In genomic region chr10:2476236-2476814, GRCh38 we compare ENCODE assay signal across 16 cellular contexts.
DNase-seq lines count a peak whose midpoint lies in the region; ATAC-seq and TF ChIP-seq lines count a peak whose summit lies in the region.
"Had no signal": no experiment of that assay in that cellular context is flagged by ENCODE, and none has a peak within 500 bp of the region (broad histone marks: within the 10 kb centered on the region; RNA-seq: fewer than 3 reads in every experiment).

No MANE protein-coding gene starts in this region.

- ATAC-seq in HG03097 (IDR thresholded peaks at IDR 0.05; ENCODE audit: low FRiP score, unreplicated experiment) = no peak

- H3K9me3 ChIP-seq in SK-N-SH (no peaks in the 10 kb centered on the region), mesenchymal stem cell (ENCODE audit: control insufficient read depth, low read length) (peaks cover 19% of the 10 kb centered on the region)

- H2AFZ ChIP-seq in SK-N-SH (ENCODE audit: low read depth) (no peak overlapping the region), mesenchymal stem cell (ENCODE audit: low read depth, low read length) (no peak overlapping the region)

- DNase-seq in NOMO-1 treated with DMSO at 0.1 percent for 48 hours (lab: John Stamatoyannopoulos, UW; ENCODE audit: unreplicated experiment) = peak; percentile 41
- DNase-seq in NOMO-1 treated with dmso at 0.1 percent for 144 hours (lab: John Stamatoyannopoulos, UW; ENCODE audit: unreplicated experiment) = no peak
- DNase-seq in SK-N-SH = peak; percentile 11
- DNase-seq in mesenchymal stem cell = no peak
- no peak for DNase-seq in AML-193 (lab: John Stamatoyannopoulos, UW)
- DNase-seq in HK-2 (ENCODE audit: unreplicated experiment) = no peak
- DNase-seq in NCI-H1694 treated with DMSO at 0.1 percent for 48 hours (lab: John Stamatoyannopoulos, UW) = no peak
- DNase-seq: 8988T; CD4-positive, alpha-beta T cell; DND-41; GOT3; HFFc6; KG1; NCI-H187 treated with DMSO at 0.1 percent for 48 hours; NCI-H526 had no signal

- H3K4me3 ChIP-seq in SK-N-SH (ENCODE audit: low read depth in 2 of 2, low read length in 1 of 2) = no peak overlapping the region
- peak overlapping the region in 1 of 2 experiments; percentile 19 for H3K4me3 ChIP-seq in mesenchymal stem cell (ENCODE audit: insufficient read depth in 1 of 2, low read depth in 1 of 2, low read length in 2 of 2)

- H3K4me2 ChIP-seq in SK-N-SH = no peak overlapping the region
- H3K4me2 ChIP-seq in mesenchymal stem cell (ENCODE audit: low read length, poor library complexity, severe bottlenecking) = no peak overlapping the region

- no peaks in the 10 kb centered on the region for H3F3A ChIP-seq in SK-N-SH (replicated peaks; ENCODE audit: insufficient read depth)

- H3K27me3 ChIP-seq in SK-N-SH (ENCODE audit: insufficient read depth) (no peaks in the 10 kb centered on the region), mesenchymal stem cell (ENCODE audit: control insufficient read depth in 1 of 2, insufficient read depth in 1 of 2, low read length in 2 of 2) (no peaks in the 10 kb centered on the region)

- H2BK12ac ChIP-seq in mesenchymal stem cell (ENCODE audit: low read length in 2 of 2) = no peak overlapping the region

- no peak for TF ChIP-seq EP300 in SK-N-SH (IDR thresholded peaks at IDR 0.05; ENCODE audit: borderline replicate concordance in 1 of 2, low read depth in 1 of 2, low read length in 1 of 2)

- no peak overlapping the region for H4K8ac ChIP-seq in mesenchymal stem cell (ENCODE audit: low read length)

- H3K18ac ChIP-seq in mesenchymal stem cell (ENCODE audit: low read depth in 1 of 2, low read length in 2 of 2) = no peak overlapping the region

- H2BK120ac ChIP-seq in mesenchymal stem cell (ENCODE audit: low read depth, low read length) = no peak overlapping the region

- no peaks in the 10 kb centered on the region for H3K79me1 ChIP-seq in mesenchymal stem cell (replicated peaks; ENCODE audit: low read length, poor library complexity, severe bottlenecking)

- no peaks in the 10 kb centered on the region for H4K20me1 ChIP-seq in SK-N-SH (ENCODE audit: insufficient read depth)

- no peak overlapping the region for H2BK15ac ChIP-seq in mesenchymal stem cell (ENCODE audit: low read depth, poor library complexity, severe bottlenecking)

- H4K91ac ChIP-seq in mesenchymal stem cell (ENCODE audit: low read length) = no peak overlapping the region

- H3K27ac ChIP-seq in SK-N-SH (ENCODE audit: low read depth in 2 of 2, low read length in 1 of 2) (no peak overlapping the region; a peak in 1 of 4 replicates), mesenchymal stem cell (ENCODE audit: low read length, poor library complexity, severe bottlenecking) (no peak overlapping the region)

- H3K23ac ChIP-seq in mesenchymal stem cell (ENCODE audit: low read length in 2 of 2) = no peak overlapping the region

- no peak overlapping the region for H2BK5ac ChIP-seq in mesenchymal stem cell (ENCODE audit: low read depth, low read length, poor library complexity, severe bottlenecking)

- no peak for TF ChIP-seq CTCF in SK-N-SH (IDR thresholded peaks at IDR 0.05)

- H3K36me3 ChIP-seq in SK-N-SH (replicated peaks in 1 of 2; ENCODE audit: control insufficient read depth in 1 of 2, insufficient read depth in 2 of 2, low read length in 1 of 2) = no peaks in the 10 kb centered on the region
- no peaks in the 10 kb centered on the region for H3K36me3 ChIP-seq in mesenchymal stem cell (ENCODE audit: control insufficient read depth in 1 of 2, insufficient read depth in 2 of 2, low read depth in 1 of 2, low read length in 2 of 2)

- WGBS in SK-N-SH (ENCODE audit: low lambda C conversion rate) = 13% methylated on average over 11 of the region's 14 CpGs
- 80% methylated on average over 13 of the region's 14 CpGs for WGBS in mesenchymal stem cell

- H2AK5ac ChIP-seq in mesenchymal stem cell (ENCODE audit: low read length, severe bottlenecking) = no peak overlapping the region

- peaks cover 0 to 9% of the 10 kb centered on the region in 2 experiments; a peak in 1 of 4 replicates for H3K4me1 ChIP-seq in SK-N-SH (ENCODE audit: control insufficient read depth in 1 of 2, insufficient read depth in 2 of 2, low read depth in 1 of 2, low read length in 1 of 2)
- no peaks in the 10 kb centered on the region for H3K4me1 ChIP-seq in mesenchymal stem cell (ENCODE audit: control insufficient read depth, insufficient read depth, low read depth, low read length)

- H3K4ac ChIP-seq in mesenchymal stem cell (ENCODE audit: low read depth in 1 of 2, low read length in 2 of 2) = no peak overlapping the region

- H3K14ac ChIP-seq in mesenchymal stem cell (ENCODE audit: low read length in 2 of 2) = no peak overlapping the region

- H3K9me2 ChIP-seq in SK-N-SH = no peaks in the 10 kb centered on the region

- TF ChIP-seq RAD21 in SK-N-SH (IDR thresholded peaks at IDR 0.05; ENCODE audit: low read length) = no peak

- H3K9ac ChIP-seq in SK-N-SH (no peak overlapping the region), mesenchymal stem cell (ENCODE audit: low read length) (peak overlapping the region; percentile 72)

- CTCF ChIA-PET in SK-N-SH (lab: Yijun Ruan, JAX) = interaction anchor here (0.7 kb wide), 1 partner anchor 12 kb away, joined by 3 read pairs; no protein-coding TSS in a partner anchor

- POLR2A ChIA-PET in SK-N-SH (lab: Yijun Ruan, JAX) = no interaction called here

- H3K79me2 ChIP-seq in SK-N-SH (ENCODE audit: insufficient read depth) = no peaks in the 10 kb centered on the region

TF ChIP-seq in SK-N-SH, 30 proteins besides CTCF, POLR2A, EP300 and RAD21:
- no peak for TF ChIP-seq RFX5 (IDR thresholded peaks at IDR 0.05; ENCODE audit: low read length)
- TF ChIP-seq MAX (IDR thresholded peaks at IDR 0.05; ENCODE audit: low read depth) = no peak
- no peak for TF ChIP-seq USF1 (IDR thresholded peaks at IDR 0.05; ENCODE audit: borderline replicate concordance, low read depth)
- no peak for TF ChIP-seq YY1 (IDR thresholded peaks at IDR 0.05; ENCODE audit: low read depth)
- no peak for TF ChIP-seq FOXJ3 (CRISPR knock-in tag; IDR thresholded peaks at IDR 0.05)
- no peak for TF ChIP-seq JUND (IDR thresholded peaks at IDR 0.05)
- TF ChIP-seq POLR2AphosphoS5 (IDR thresholded peaks at IDR 0.05; ENCODE audit: low read depth, low read length) = no peak
- TF ChIP-seq RCOR1 (IDR thresholded peaks at IDR 0.05; ENCODE audit: low read length) = no peak
- no peak for TF ChIP-seq ELF1 (IDR thresholded peaks at IDR 0.05)
- TF ChIP-seq USF2 (IDR thresholded peaks at IDR 0.05; ENCODE audit: borderline replicate concordance, low read depth, low read length) = no peak
- TF ChIP-seq CHD2 (IDR thresholded peaks at IDR 0.05; ENCODE audit: low read length, partially characterized antibody) = no peak
- no peak for TF ChIP-seq TAF1 (IDR thresholded peaks at IDR 0.05; ENCODE audit: borderline replicate concordance, low read depth, low read length)
- no peak for TF ChIP-seq RXRA (IDR thresholded peaks at IDR 0.05; ENCODE audit: borderline replicate concordance, low read depth)
- no peak for TF ChIP-seq REST (IDR thresholded peaks at IDR 0.05; ENCODE audit: low read depth, low read length)
- TF ChIP-seq FOSL2 (IDR thresholded peaks at IDR 0.05; ENCODE audit: borderline replicate concordance, low read depth) = no peak
- no peak for TF ChIP-seq NFIC (IDR thresholded peaks at IDR 0.05; ENCODE audit: borderline replicate concordance)
- no peak for TF ChIP-seq FOXM1 (IDR thresholded peaks at IDR 0.05; ENCODE audit: low read depth)

Comparison
In these comparisons a context has a peak if more than half of its experiments do, and no peak if none do; other contexts are left out.
1. DNase-seq: peak in NOMO-1 treated with DMSO at 0.1 percent for 48 hours (single experiment) and SK-N-SH (single experiment); none in NOMO-1 treated with dmso at 0.1 percent for 144 hours (single experiment), mesenchymal stem cell (single experiment), AML-193 (0 of 2), HK-2 (single experiment) and NCI-H1694 treated with DMSO at 0.1 percent for 48 hours (single experiment).